Comparison of ENCODE assay signal across 8 cellular contexts in genomic region chr17:50864747-50865059, GRCh38. TPM values are rescaled to one million over a fixed set of nuclear protein-coding genes. Genes with fewer than 3 reads are reported as not detected.
A peak's percentile ranks its signal among the peaks of the same experiment; 100 is the strongest.
DNase-seq lines count a peak whose midpoint lies in the region; ATAC-seq, FAIRE-seq and TF ChIP-seq lines count a peak whose summit lies in the region.

No MANE protein-coding gene starts in this region.

- no peaks in the 10 kb centered on the region for H3K9me3 ChIP-seq in IMR-90 (ENCODE audit: control insufficient read depth, insufficient read depth, low read length)
- no peaks in the 10 kb centered on the region for H3K9me3 ChIP-seq in mucosa of stomach (ENCODE audit: control insufficient read depth, low read length)

- no peak overlapping the region for H4K5ac ChIP-seq in IMR-90 (ENCODE audit: low read depth, low read length)

- H3K14ac ChIP-seq in IMR-90 (replicated peaks; ENCODE audit: low read depth, low read length), result peak overlapping the region; percentile 93

- no TSS peak for BruUV-seq in IMR-90 (replicated peaks; lab: Mats Ljungman, UMichigan)

- no peak overlapping the region for H2AFZ ChIP-seq in IMR-90 (replicated peaks; ENCODE audit: low read length, poor library complexity)

- FAIRE-seq in bronchial epithelial cell (lab: Jason Lieb, UNC), result no peak

- H3K4ac ChIP-seq in IMR-90 (ENCODE audit: low read depth, low read length), result peak overlapping the region; percentile 46

- H3K56ac ChIP-seq in IMR-90 (ENCODE audit: extremely low read depth, insufficient read depth, low read length), result peak overlapping the region; percentile 55; the same call in 1 of the 2 replicates

- TF ChIP-seq RAD21 in IMR-90 (IDR thresholded peaks at IDR 0.05; ENCODE audit: low read length), result no peak

- H4K20me1 ChIP-seq in IMR-90 (ENCODE audit: insufficient read depth, low read length), result peaks cover 29% of the 10 kb centered on the region; the same call in 1 of the 2 replicates

- dilution Hi-C loops in IMR-90 (cut with HindIII; ENCODE audit: low sequenced_read_pairs, unreplicated experiment), result no loop called here

- DNase-seq in IMR-90, result no peak
- DNase-seq in bronchial epithelial cell (ENCODE audit: low read depth), result no peak
- DNase-seq in cerebellum (ENCODE audit: low spot score), result no peak
- no peak for DNase-seq in NCI-H510A (lab: John Stamatoyannopoulos, UW)

- no peak overlapping the region for H3K18ac ChIP-seq in IMR-90 (ENCODE audit: low read depth, low read length)

- no peak for TF ChIP-seq POLR2A in IMR-90 (IDR thresholded peaks at IDR 0.05; ENCODE audit: low read depth, low read length)

- H2BK5ac ChIP-seq in IMR-90 (ENCODE audit: low read depth, low read length, poor library complexity, severe bottlenecking), result peak overlapping the region; percentile 65

- no peaks in the 10 kb centered on the region for H3K27me3 ChIP-seq in IMR-90 (ENCODE audit: control insufficient read depth, insufficient read depth, low read length)
- no peaks in the 10 kb centered on the region for H3K27me3 ChIP-seq in bronchial epithelial cell (ENCODE audit: control insufficient read depth, insufficient read depth, low read length)
- no peaks in the 10 kb centered on the region for H3K27me3 ChIP-seq in mucosa of stomach (ENCODE audit: control insufficient read depth, insufficient read depth, low read length)

- intact Hi-C loops in IMR-90 (cut with micrococcal nuclease), result loop anchor here (2.0 to 10.0 kb wide), 3 partner anchors 38 to 250 kb away; no protein-coding TSS in a partner anchor

- CTCF ChIA-PET in IMR-90 (lab: Yijun Ruan, JAX), result interaction anchor here (4.2 kb wide), 1 partner anchor 85 kb away, joined by 20 read pairs; no protein-coding TSS in a partner anchor

- peak overlapping the region; percentile 58 for H3K9ac ChIP-seq in IMR-90 (ENCODE audit: low read depth, low read length)
- peak overlapping the region; percentile 99 for H3K9ac ChIP-seq in mucosa of stomach (ENCODE audit: low read length)

- H4K91ac ChIP-seq in IMR-90 (ENCODE audit: insufficient read depth, low read depth, low read length), result no peak overlapping the region; the same call in 1 of the 2 replicates

- peak overlapping the region; percentile 17; the same call in 1 of the 2 replicates for H2AK5ac ChIP-seq in IMR-90 (ENCODE audit: low read depth, low read length)

- H3K23ac ChIP-seq in IMR-90 (ENCODE audit: low read depth, low read length), result peak overlapping the region; percentile 60

- in situ Hi-C loops in IMR-90 (cut with MboI; ENCODE audit: low sequenced_read_pairs), result loop anchor here (5.0 to 10.0 kb wide), 2 partner anchors 93 to 280 kb away; no protein-coding TSS in a partner anchor

- H3K27ac ChIP-seq in 22Rv1 (peak overlapping the region; percentile 100), IMR-90 (ENCODE audit: insufficient read depth, low read length) (peak overlapping the region; percentile 90)

- no peak overlapping the region; a peak in 1 of 4 replicates for H4K8ac ChIP-seq in IMR-90 (ENCODE audit: low read depth in 2 of 2, low read length in 2 of 2)

- H3K4me3 ChIP-seq in IMR-90 (ENCODE audit: insufficient read depth, low read depth, low read length) (peak overlapping the region; percentile 97), bronchial epithelial cell (ENCODE audit: low read depth, low read length) (peak overlapping the region; percentile 97), mucosa of stomach (ENCODE audit: low read length) (peak overlapping the region; percentile 70)

- ATAC-seq in IMR-90 (ENCODE audit: low read depth), result no peak
- ATAC-seq in HG02678 (IDR thresholded peaks at IDR 0.05; ENCODE audit: unreplicated experiment), result no peak
- no peak for ATAC-seq in GM21526 (IDR thresholded peaks at IDR 0.05; ENCODE audit: low FRiP score, unreplicated experiment)

- POLR2A ChIA-PET in IMR-90 (lab: Charles Lee; ENCODE audit: unreplicated experiment), result interaction anchor here (0.6 kb wide), 1 partner anchor 145 kb away, joined by 3 read pairs; the partner anchor contains the start of gene LUC7L3

- H3K9me1 ChIP-seq in IMR-90 (ENCODE audit: insufficient read depth, low read length), result peaks cover 6% of the 10 kb centered on the region; the same call in 1 of the 2 replicates

- H2AK9ac ChIP-seq in IMR-90 (replicated peaks; ENCODE audit: low read depth, low read length, poor library complexity), result no peak overlapping the region

- TF ChIP-seq CTCF in 22Rv1 (IDR thresholded peaks at IDR 0.05) (no peak), IMR-90 (conservative IDR thresholded peaks at IDR 0.05; ENCODE audit: low read depth, low read length) (no peak), bronchial epithelial cell (IDR thresholded peaks at IDR 0.05; ENCODE audit: insufficient read depth, low read length, severe bottlenecking) (no peak)

- H3K4me1 ChIP-seq in IMR-90 (ENCODE audit: control insufficient read depth, insufficient read depth, low read length) (peaks cover 4% of the 10 kb centered on the region), mucosa of stomach (ENCODE audit: control insufficient read depth, insufficient read depth, low read length) (peaks cover 5% of the 10 kb centered on the region)

- H2BK120ac ChIP-seq in IMR-90 (ENCODE audit: low read depth, low read length), result no peak overlapping the region

- peaks cover 6% of the 10 kb centered on the region for H3K36me3 ChIP-seq in IMR-90 (ENCODE audit: control insufficient read depth, insufficient read depth, low read length)
- peaks cover 6% of the 10 kb centered on the region for H3K36me3 ChIP-seq in bronchial epithelial cell (ENCODE audit: control insufficient read depth, insufficient read depth, low read length)
- peaks cover 10% of the 10 kb centered on the region for H3K36me3 ChIP-seq in mucosa of stomach (ENCODE audit: control insufficient read depth, insufficient read depth, low read length)

- H3K79me1 ChIP-seq in IMR-90 (ENCODE audit: low read depth in 1 of 2, low read length in 2 of 2), result peaks cover 16 to 24% of the 10 kb centered on the region in 2 experiments

- H2BK20ac ChIP-seq in IMR-90 (ENCODE audit: low read depth, low read length), result no peak overlapping the region

- WGBS in IMR-90 (ENCODE audit: extremely low coverage in 2 of 2, insufficient read length in 1 of 2), 2 experiments, result no CpG with 5 or more reads among the region's 6 CpGs

- H3K4me2 ChIP-seq in IMR-90 (ENCODE audit: low read depth, low read length), result peak overlapping the region; percentile 83

- H2BK15ac ChIP-seq in IMR-90 (ENCODE audit: low read depth, low read length), result no peak overlapping the region

TF ChIP-seq in IMR-90, 13 proteins besides CTCF, POLR2A, EP300 and RAD21:
- TF ChIP-seq FOS (IDR thresholded peaks at IDR 0.05; ENCODE audit: low read depth, low read length) (no peak), ELK1 (IDR thresholded peaks at IDR 0.05; ENCODE audit: borderline replicate concordance, low read depth, low read length) (no peak), RCOR1 (IDR thresholded peaks at IDR 0.05; ENCODE audit: insufficient replicate concordance, low read length) (no peak), MXI1 (IDR thresholded peaks at IDR 0.05; ENCODE audit: borderline replicate concordance, low read depth, low read length) (no peak), RFX5 (IDR thresholded peaks at IDR 0.05; ENCODE audit: low read depth, low read length) (no peak), SMC3 (IDR thresholded peaks at IDR 0.05; ENCODE audit: low read depth, low read length) (no peak), USF2 (IDR thresholded peaks at IDR 0.05; ENCODE audit: low read depth, low read length) (no peak), NFE2L2 (IDR thresholded peaks at IDR 0.05; ENCODE audit: low read depth, low read length) (no peak), CHD1 (IDR thresholded peaks at IDR 0.05; ENCODE audit: low read depth, low read length) (no peak), CEBPB (IDR thresholded peaks at IDR 0.05; ENCODE audit: low read depth, low read length) (no peak), BHLHE40 (IDR thresholded peaks at IDR 0.05; ENCODE audit: low read depth, low read length) (no peak), MAZ (IDR thresholded peaks at IDR 0.05; ENCODE audit: borderline replicate concordance, low read depth, low read length) (no peak), MAFK (IDR thresholded peaks at IDR 0.05; ENCODE audit: low read depth, low read length) (no peak)

RNA-seq across cellular contexts. Expression of gene TOB1, which starts 1.5 kb away (rescaled TPM):
- total RNA-seq in IMR-90 (2012; rRNA removed) (4.3 and 6.1 TPM in 2 replicates), bronchial epithelial cell (11.6 and 19.7 TPM in 2 replicates), cerebellum (13.0 TPM)
- 9.0 and 9.2 TPM in 2 replicates for polyA plus RNA-seq in IMR-90 (2012; rRNA removed)
- polyA plus RNA-seq in IMR-90 (2012; cell fraction: cytosol; rRNA removed), result 8.7 and 11.5 TPM in 2 replicates
- 10.3 and 26.9 TPM in 2 replicates for polyA plus RNA-seq in IMR-90 (2012; cell fraction: nucleus; rRNA removed; ENCODE audit: low replicate concordance)

RNA-seq across cellular contexts. Expression of gene WFIKKN2, which starts 29.3 kb away (rescaled TPM):
- total RNA-seq in IMR-90 (2012; rRNA removed), result not detected in 2 replicates
- 0.02 and 0.04 TPM in 2 replicates for polyA plus RNA-seq in IMR-90 (2012; rRNA removed)
- polyA plus RNA-seq in IMR-90 (2012; cell fraction: cytosol; rRNA removed), result 0.01 and 0.04 TPM in 2 replicates
- polyA plus RNA-seq in IMR-90 (2012; cell fraction: nucleus; rRNA removed; ENCODE audit: low replicate concordance), result 0.11 and 0.16 TPM in 2 replicates
- total RNA-seq in bronchial epithelial cell, result not detected in 2 replicates
- total RNA-seq in cerebellum, result 6.3 TPM
